24 cellular contexts compared by ENCODE assay signal in the genomic region with DNA sequence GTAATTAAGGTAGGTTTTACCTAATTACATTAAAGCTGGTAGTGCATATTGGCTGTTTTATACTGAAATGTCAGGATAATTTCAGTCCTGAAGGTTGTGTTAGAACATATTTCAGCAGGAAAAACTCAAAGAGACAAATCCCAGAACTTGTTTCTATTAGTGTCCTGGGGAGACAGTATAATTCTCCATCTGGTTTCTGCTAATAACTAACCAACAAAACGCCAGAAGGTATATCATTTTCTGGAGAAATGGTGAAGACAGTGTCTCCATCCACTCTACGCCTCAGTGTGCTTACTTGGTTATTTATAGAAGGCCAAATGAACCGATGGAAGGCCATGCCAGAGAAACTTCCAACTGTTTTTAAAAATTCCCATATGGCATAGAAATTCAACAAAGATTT. TPM values are rescaled to one million over a fixed set of nuclear protein-coding genes. Genes with fewer than 3 reads are reported as not detected.
A peak's percentile ranks its signal among the peaks of the same experiment; 100 is the strongest.
DNase-seq lines count a peak whose midpoint lies in the region; ATAC-seq and FAIRE-seq lines count a peak whose summit lies in the region.
"Had no signal": no experiment of that assay in that cellular context is flagged by ENCODE, and none has a peak within 500 bp of the region (broad histone marks: within the 10 kb centered on the region; RNA-seq: fewer than 3 reads in every experiment).

No MANE protein-coding gene starts in this region.

- no peak overlapping the region for H3K4me3 ChIP-seq in small intestine (ENCODE audit: low read depth in 1 of 2, low read length in 2 of 2)
- H3K4me3 ChIP-seq: A549; BLaER1 treated with 17β-estradiol and CSF1 and Interleukin-3, amounts not matched to agents 10 nM and 100 nM; HAP-1 had no signal

- ATAC-seq in GM19035 (IDR thresholded peaks at IDR 0.05; ENCODE audit: unreplicated experiment): no peak
- ATAC-seq: A549 had no signal

- DNase-seq in G401 (ENCODE audit: low spot score) (peak; percentile 93), NCI-H446 treated with DMSO at 0.1 percent for 48 hours (lab: John Stamatoyannopoulos, UW) (peak; percentile 85), cerebellar cortex (ENCODE audit: low spot score) (peak; percentile 93), pons (ENCODE audit: low spot score) (peak; percentile 20), small intestine (no peak), HuH-7 (ENCODE audit: low spot score) (no peak)
- DNase-seq: 8988T; ACHN; AML-193; BE2C; CD4-positive, alpha-beta T cell; CD8-positive, alpha-beta memory T cell; DMS79; EL; GF-D8; GOT3; HFFc6 had no signal

- in situ Hi-C loops in G401 (cut with HindIII; ENCODE audit: low sequenced_read_pairs): no loop called here

- H3K27ac ChIP-seq in small intestine (ENCODE audit: low read depth in 1 of 2, low read length in 1 of 2): no peak overlapping the region
- H3K27ac ChIP-seq: A549; BLaER1 treated with 17β-estradiol and CSF1 and Interleukin-3, amounts not matched to agents 10 nM and 100 nM had no signal

- 74 to 89% (median 85%) methylated on average over 3 of the region's 3 CpGs for WGBS in small intestine, 3 donors

- H3K27me3 ChIP-seq in small intestine (ENCODE audit: control insufficient read depth in 2 of 2, insufficient read depth in 2 of 2, low read length in 2 of 2): no peaks in the 10 kb centered on the region
- H3K27me3 ChIP-seq: BE2C; BLaER1 treated with 17β-estradiol and CSF1 and Interleukin-3, amounts not matched to agents 10 nM and 100 nM had no signal

- H3K9me3 ChIP-seq in small intestine (ENCODE audit: control insufficient read depth, low read depth): no peaks in the 10 kb centered on the region
- H3K9me3 ChIP-seq: A549; BE2C; BLaER1 treated with 17β-estradiol and CSF1 and Interleukin-3, amounts not matched to agents 10 nM and 100 nM; HAP-1 had no signal

- no peak for FAIRE-seq in small intestine (lab: Jason Lieb, UNC)
- FAIRE-seq: A549, GM12891, GM18507, H54 had no signal

- no peaks in the 10 kb centered on the region for H3K4me1 ChIP-seq in small intestine (ENCODE audit: control insufficient read depth in 2 of 2, insufficient read depth in 1 of 2, low read depth in 1 of 2, low read length in 1 of 2)
- H3K4me1 ChIP-seq: A549, BE2C, HAP-1 had no signal

- H3K36me3 ChIP-seq in small intestine (ENCODE audit: control insufficient read depth in 2 of 2, insufficient read depth in 2 of 2, low read length in 2 of 2): no peaks in the 10 kb centered on the region
- H3K36me3 ChIP-seq: BE2C; BLaER1 treated with 17β-estradiol and CSF1 and Interleukin-3, amounts not matched to agents 10 nM and 100 nM; HAP-1 had no signal

RNA-seq across cellular contexts. Expression of a gene that starts 41.6 kb away (rescaled TPM):
- 0.54 TPM in 1 of 2 replicates, not detected in the other for total RNA-seq in G401 (2014; rRNA removed; shearing (Covaris generic))
- polyA plus RNA-seq in small intestine: 10 to 100 TPM; 16.1 to 24.3 (median 23.9) TPM

Comparison
In these comparisons a context has a peak if more than half of its experiments do, and no peak if none do; other contexts are left out.
1. DNase-seq: peak in G401 (single experiment), NCI-H446 treated with DMSO at 0.1 percent for 48 hours (single experiment), cerebellar cortex (single experiment) and pons (single experiment); none in small intestine (single experiment) and HuH-7 (single experiment).